In genomic region chr7:89605362-89605761, GRCh38 we compare ENCODE assay signal across 20 cellular contexts.
DNase-seq lines count a peak whose midpoint lies in the region; ATAC-seq and TF ChIP-seq lines count a peak whose summit lies in the region.
"Had no signal": no experiment of that assay in that cellular context is flagged by ENCODE, and none has a peak within 500 bp of the region (broad histone marks: within the 10 kb centered on the region; RNA-seq: fewer than 3 reads in every experiment).

No MANE protein-coding gene starts in this region.

- H3K79me2 ChIP-seq in PC-9 (ENCODE audit: low read depth) = no peaks in the 10 kb centered on the region

- H3K4me3 Mint-ChIP-seq in activated naive CD4-positive, alpha-beta T cell treated with anti-CD3 and anti-CD28 coated beads, Interleukin-2, amount 10 ng/mL, durations not matched to agents 7 days and 5 days = no peak overlapping the region
- H3K4me3 Mint-ChIP-seq in WTC11 = no peak overlapping the region

- H3K4ac ChIP-seq in neuronal stem cell (ENCODE audit: low read length) = no peak overlapping the region

- peaks cover 43% of the 10 kb centered on the region for H3K36me3 Mint-ChIP-seq in activated naive CD4-positive, alpha-beta T cell treated with anti-CD3 and anti-CD28 coated beads, Interleukin-2, amount 10 ng/mL, durations not matched to agents 7 days and 5 days
- H3K36me3 Mint-ChIP-seq in WTC11 = peaks cover 18% of the 10 kb centered on the region

- H2BK5ac ChIP-seq in neuronal stem cell (ENCODE audit: low read length) = no peak overlapping the region

- H2BK12ac ChIP-seq in neuronal stem cell (ENCODE audit: low read length) = no peak overlapping the region

- no peaks in the 10 kb centered on the region for H3F3A ChIP-seq in PC-9 (ENCODE audit: insufficient read depth, low read depth)

- H3K14ac ChIP-seq in neuronal stem cell (ENCODE audit: low read length) = no peak overlapping the region

- POLR2A ChIA-PET in WTC11 (lab: Charles Lee) (no interaction called here), PC-9 (lab: Charles Lee; ENCODE audit: unreplicated experiment) (no interaction called here)

- H3K27me3 Mint-ChIP-seq in activated naive CD4-positive, alpha-beta T cell treated with anti-CD3 and anti-CD28 coated beads, Interleukin-2, amount 10 ng/mL, durations not matched to agents 7 days and 5 days = no peaks in the 10 kb centered on the region
- H3K27me3 Mint-ChIP-seq in WTC11 (ENCODE audit: low read depth) = no peaks in the 10 kb centered on the region; the same call in 1 of the 2 replicates

- peaks cover 0 to 5% of the 10 kb centered on the region in 2 donors for H3K9me3 ChIP-seq in neuronal stem cell (replicated peaks in 1 of 2; ENCODE audit: control insufficient read depth in 2 of 2, insufficient read depth in 1 of 2, low read depth in 1 of 2, low read length in 2 of 2)
- no peaks in the 10 kb centered on the region for H3K9me3 ChIP-seq in PC-9 (ENCODE audit: insufficient read depth, low read depth)
- peaks cover 15% of the 10 kb centered on the region for H3K9me3 ChIP-seq in mucosa of descending colon

- peak overlapping the region; percentile 55 for H2AFZ ChIP-seq in neuronal stem cell (ENCODE audit: low read length)
- no peak overlapping the region for H2AFZ ChIP-seq in PC-9

- no peak overlapping the region for H3K4me3 ChIP-seq in neuronal stem cell (ENCODE audit: low read length in 2 of 2)
- no peak overlapping the region for H3K4me3 ChIP-seq in PC-9
- no peak overlapping the region for H3K4me3 ChIP-seq in mucosa of descending colon
- H3K4me3 ChIP-seq: MG63 had no signal

- BruUV-seq in PC-9 (replicated peaks; lab: Mats Ljungman, UMichigan) = no TSS peak

- H4K91ac ChIP-seq in neuronal stem cell (ENCODE audit: low read depth, low read length, poor library complexity) = no peak overlapping the region

- no peak for DNase-seq in activated naive CD4-positive, alpha-beta T cell treated with anti-CD3 and anti-CD28 coated beads, Interleukin-2, amount 10 ng/mL, durations not matched to agents 7 days and 5 days
- no peak for DNase-seq in activated naive CD4-positive, alpha-beta T cell (lab: John Stamatoyannopoulos, UW)
- DNase-seq in WTC11 (ENCODE audit: low spot score) (no peak), globus pallidus (ENCODE audit: low spot score) (peak; percentile 3), neuronal stem cell (ENCODE audit: low spot score) (peak; percentile 8), PC-9 (no peak), mucosa of descending colon (no peak), AG08396 (ENCODE audit: low spot score) (no peak)
- DNase-seq: Caco-2, DMS53, IMR-90, Karpas-422, MG63, NCI-H1092, NCI-H146, NCI-H2081 treated with DMSO at 0.1 percent for 48 hours, NCI-H524 treated with DMSO at 0.1 percent for 48 hours, Right ventricle myocardium superior had no signal

- H3K36me3 ChIP-seq in neuronal stem cell (replicated peaks in 1 of 2; ENCODE audit: control insufficient read depth in 2 of 2, insufficient read depth in 2 of 2, low read length in 2 of 2) (no peaks in the 10 kb centered on the region), PC-9 (ENCODE audit: low read depth) (no peaks in the 10 kb centered on the region), mucosa of descending colon (ENCODE audit: low read depth) (no peaks in the 10 kb centered on the region)
- H3K36me3 ChIP-seq: MG63 had no signal

- H3K27ac Mint-ChIP-seq in activated naive CD4-positive, alpha-beta T cell treated with anti-CD3 and anti-CD28 coated beads, Interleukin-2, amount 10 ng/mL, durations not matched to agents 7 days and 5 days = peak overlapping the region; percentile 39
- no peak overlapping the region for H3K27ac Mint-ChIP-seq in WTC11

- no peak overlapping the region for H3K23ac ChIP-seq in neuronal stem cell (ENCODE audit: low read depth, low read length, poor library complexity)

- H3K18ac ChIP-seq in neuronal stem cell (ENCODE audit: low read length) = no peak overlapping the region

- CTCF ChIA-PET in activated naive CD4-positive, alpha-beta T cell treated with anti-CD3 and anti-CD28 coated beads, Interleukin-2, amount 10 ng/mL, durations not matched to agents 7 days and 5 days (lab: Charles Lee) = interaction anchor here (1.5 kb wide), 1 partner anchor 17 kb away, joined by 3 read pairs; no protein-coding TSS in a partner anchor
- CTCF ChIA-PET in WTC11 (lab: Charles Lee) = interaction anchor here (2.1 kb wide), 1 partner anchor 18 kb away, joined by 9 read pairs; no protein-coding TSS in a partner anchor
- CTCF ChIA-PET in PC-9 (lab: Charles Lee) = no interaction called here

- H3K4me1 ChIP-seq in neuronal stem cell (ENCODE audit: control insufficient read depth in 2 of 2, insufficient read depth in 1 of 2, low read depth in 1 of 2, low read length in 2 of 2) (peaks cover 0 to 3% of the 10 kb centered on the region in 2 donors), PC-9 (replicated peaks; ENCODE audit: insufficient read depth) (no peaks in the 10 kb centered on the region), mucosa of descending colon (ENCODE audit: low read depth) (no peaks in the 10 kb centered on the region)
- H3K4me1 ChIP-seq: Caco-2 had no signal

- no peak overlapping the region for H3K4me2 ChIP-seq in neuronal stem cell (ENCODE audit: insufficient read depth, low read length, poor library complexity, severe bottlenecking)
- H3K4me2 ChIP-seq in PC-9 = no peak overlapping the region

- no peaks in the 10 kb centered on the region for H3K9me2 ChIP-seq in PC-9 (ENCODE audit: insufficient read depth)

- H3K9ac ChIP-seq in neuronal stem cell (ENCODE audit: low read depth, low read length, poor library complexity) = no peak overlapping the region

- H3K4me1 Mint-ChIP-seq in activated naive CD4-positive, alpha-beta T cell treated with anti-CD3 and anti-CD28 coated beads, Interleukin-2, amount 10 ng/mL, durations not matched to agents 7 days and 5 days = peaks cover 67% of the 10 kb centered on the region
- H3K4me1 Mint-ChIP-seq in WTC11 = peaks cover 18% of the 10 kb centered on the region

- ATAC-seq in WTC11 = peak; percentile 80
- ATAC-seq in mucosa of descending colon = no peak
- ATAC-seq: HCT116 had no signal

- no peak overlapping the region for H2BK15ac ChIP-seq in neuronal stem cell (ENCODE audit: low read length)

- no peak overlapping the region for H4K8ac ChIP-seq in neuronal stem cell (ENCODE audit: low read depth, low read length)

- H2AK5ac ChIP-seq in neuronal stem cell (ENCODE audit: low read depth, low read length) = no peak overlapping the region

- H2BK120ac ChIP-seq in neuronal stem cell (ENCODE audit: low read depth, low read length) = no peak overlapping the region

- TF ChIP-seq CTCF in WTC11 (IDR thresholded peaks at IDR 0.05) (no peak), PC-9 (conservative IDR thresholded peaks at IDR 0.05) (no peak), mucosa of descending colon (IDR thresholded peaks at IDR 0.05) (no peak)

- peaks cover 18% of the 10 kb centered on the region for H3K9me3 Mint-ChIP-seq in activated naive CD4-positive, alpha-beta T cell treated with anti-CD3 and anti-CD28 coated beads, Interleukin-2, amount 10 ng/mL, durations not matched to agents 7 days and 5 days
- H3K9me3 Mint-ChIP-seq in WTC11 = peaks cover 22% of the 10 kb centered on the region

- H3K79me1 ChIP-seq in neuronal stem cell (ENCODE audit: low read depth, low read length) = no peaks in the 10 kb centered on the region

- intact Hi-C loops in PC-9 (cut with micrococcal nuclease; ENCODE audit: unreplicated experiment) = no loop called here
- intact Hi-C loops in mucosa of descending colon (cut with DNase I, micrococcal nuclease) = no loop called here

- H3K27ac ChIP-seq in neuronal stem cell (replicated peaks; ENCODE audit: low read length) (no peak overlapping the region), PC-9 (no peak overlapping the region)
- H3K27ac ChIP-seq: C4-2B had no signal

- WGBS in neuronal stem cell (ENCODE audit: extremely low coverage in 2 of 2, insufficient read length in 2 of 2, insufficient replicate concordance in 1 of 2), 2 donors = no CpG with 5 or more reads among the region's 3 CpGs

- no peaks in the 10 kb centered on the region for H3K27me3 ChIP-seq in neuronal stem cell (ENCODE audit: control insufficient read depth in 3 of 3, insufficient read depth in 3 of 3, low read depth in 1 of 3, low read length in 3 of 3)
- no peaks in the 10 kb centered on the region for H3K27me3 ChIP-seq in PC-9 (ENCODE audit: insufficient read depth, low read depth)
- H3K27me3 ChIP-seq: MG63 had no signal

- no peaks in the 10 kb centered on the region for H4K20me1 ChIP-seq in PC-9 (ENCODE audit: insufficient read depth)

TF ChIP-seq in WTC11, 78 proteins besides CTCF, POLR2A, EP300 and RAD21 (continues in another document):
- TF ChIP-seq CBFB (CRISPR knock-in tag; IDR thresholded peaks at IDR 0.05; ENCODE audit: low read depth) (no peak), OVOL2 (CRISPR knock-in tag; IDR thresholded peaks at IDR 0.05; ENCODE audit: borderline replicate concordance) (no peak), ZMAT4 (CRISPR knock-in tag; IDR thresholded peaks at IDR 0.05) (no peak), PRRX2 (CRISPR knock-in tag; IDR thresholded peaks at IDR 0.05) (no peak), HMGA2 (CRISPR knock-in tag; IDR thresholded peaks at IDR 0.05) (no peak), TP53 (CRISPR knock-in tag; IDR thresholded peaks at IDR 0.05) (no peak), E2F1 (CRISPR knock-in tag; IDR thresholded peaks at IDR 0.05) (no peak), E2F5 (CRISPR knock-in tag; IDR thresholded peaks at IDR 0.05) (no peak), TEAD4 (CRISPR knock-in tag; IDR thresholded peaks at IDR 0.05) (no peak), NR3C1 (CRISPR knock-in tag; conservative IDR thresholded peaks at IDR 0.05; ENCODE audit: low read depth) (no peak)

Comparison
In these comparisons a context has a peak if more than half of its experiments do, and no peak if none do; other contexts are left out.
1. DNase-seq: peak in globus pallidus (single experiment) and neuronal stem cell (single experiment); none in activated naive CD4-positive, alpha-beta T cell treated with anti-CD3 and anti-CD28 coated beads, Interleukin-2, amount 10 ng/mL, durations not matched to agents 7 days and 5 days (single experiment), activated naive CD4-positive, alpha-beta T cell (0 of 4), WTC11 (single experiment), PC-9 (0 of 2), mucosa of descending colon (0 of 3) and AG08396 (single experiment).